In the genomic region with DNA sequence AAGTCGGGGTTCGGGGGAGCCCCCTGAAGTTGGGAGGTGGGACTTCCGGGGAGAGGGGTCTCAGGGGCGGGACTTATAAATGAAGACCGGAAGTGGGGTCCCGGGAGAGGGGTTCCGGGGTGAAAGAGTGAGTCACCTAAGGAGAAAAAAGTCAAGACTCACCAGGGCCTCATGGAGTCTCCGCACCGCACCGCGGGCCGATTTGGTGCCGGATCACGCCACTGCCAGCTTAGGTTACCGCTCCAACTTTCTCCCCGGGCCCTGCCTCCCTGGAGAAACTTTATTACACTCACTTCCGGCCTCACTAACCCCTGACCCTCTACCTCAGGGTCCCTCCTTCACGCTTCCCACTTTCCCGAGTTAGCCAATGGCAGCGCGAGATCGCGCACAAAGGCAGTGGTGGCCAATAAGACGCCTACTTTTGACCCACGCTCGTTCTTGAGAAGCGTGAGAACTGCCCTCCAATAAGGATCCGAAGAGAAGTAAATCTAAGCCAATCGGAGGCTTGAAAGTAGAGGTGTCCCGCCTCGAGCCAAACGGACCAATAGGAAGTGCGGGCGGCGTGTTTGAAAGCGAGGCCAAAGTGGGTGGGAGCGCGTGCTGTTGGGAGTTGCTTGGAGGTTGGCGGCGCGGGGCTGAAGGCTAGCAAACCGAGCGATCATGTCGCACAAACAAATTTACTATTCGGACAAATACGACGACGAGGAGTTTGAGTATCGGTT, we compare ENCODE assay signal across 1 cellular context.
A peak's percentile ranks its signal among the peaks of the same experiment; 100 is the strongest.
TF ChIP-seq lines count a peak whose summit lies in the region.

Gene CKS1B (plus strand): TSS at position 596 of the 722 bp plus-strand sequence. CDS start 65 bp downstream, at position 661.

TF ChIP-seq in HepG2, 621 proteins besides CTCF, POLR2A, EP300 and RAD21 (continued from another document and continues in another):
- TF ChIP-seq, protein P1, sequence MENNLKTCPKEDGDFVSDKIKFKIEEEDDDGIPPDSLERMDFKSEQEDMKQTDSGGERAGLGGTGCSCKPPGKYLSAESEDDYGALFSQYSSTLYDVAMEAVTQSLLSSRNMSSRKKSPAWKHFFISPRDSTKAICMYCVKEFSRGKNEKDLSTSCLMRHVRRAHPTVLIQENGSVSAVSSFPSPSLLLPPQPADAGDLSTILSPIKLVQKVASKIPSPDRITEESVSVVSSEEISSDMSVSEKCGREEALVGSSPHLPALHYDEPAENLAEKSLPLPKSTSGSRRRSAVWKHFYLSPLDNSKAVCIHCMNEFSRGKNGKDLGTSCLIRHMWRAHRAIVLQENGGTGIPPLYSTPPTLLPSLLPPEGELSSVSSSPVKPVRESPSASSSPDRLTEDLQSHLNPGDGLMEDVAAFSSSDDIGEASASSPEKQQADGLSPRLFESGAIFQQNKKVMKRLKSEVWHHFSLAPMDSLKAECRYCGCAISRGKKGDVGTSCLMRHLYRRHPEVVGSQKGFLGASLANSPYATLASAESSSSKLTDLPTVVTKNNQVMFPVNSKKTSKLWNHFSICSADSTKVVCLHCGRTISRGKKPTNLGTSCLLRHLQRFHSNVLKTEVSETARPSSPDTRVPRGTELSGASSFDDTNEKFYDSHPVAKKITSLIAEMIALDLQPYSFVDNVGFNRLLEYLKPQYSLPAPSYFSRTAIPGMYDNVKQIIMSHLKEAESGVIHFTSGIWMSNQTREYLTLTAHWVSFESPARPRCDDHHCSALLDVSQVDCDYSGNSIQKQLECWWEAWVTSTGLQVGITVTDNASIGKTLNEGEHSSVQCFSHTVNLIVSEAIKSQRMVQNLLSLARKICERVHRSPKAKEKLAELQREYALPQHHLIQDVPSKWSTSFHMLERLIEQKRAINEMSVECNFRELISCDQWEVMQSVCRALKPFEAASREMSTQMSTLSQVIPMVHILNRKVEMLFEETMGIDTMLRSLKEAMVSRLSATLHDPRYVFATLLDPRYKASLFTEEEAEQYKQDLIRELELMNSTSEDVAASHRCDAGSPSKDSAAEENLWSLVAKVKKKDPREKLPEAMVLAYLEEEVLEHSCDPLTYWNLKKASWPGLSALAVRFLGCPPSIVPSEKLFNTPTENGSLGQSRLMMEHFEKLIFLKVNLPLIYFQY (CRISPR knock-in tag; IDR thresholded peaks at IDR 0.05; ENCODE audit: borderline replicate concordance), result no peak
- TF ChIP-seq ZNF136 (CRISPR knock-in tag; IDR thresholded peaks at IDR 0.05; ENCODE audit: low read depth) (no peak), ETV5 (CRISPR knock-in tag; IDR thresholded peaks at IDR 0.05; ENCODE audit: borderline replicate concordance) (peak; percentile 58; the same call in 1 of the 2 replicates), PRPF4 (IDR thresholded peaks at IDR 0.05; ENCODE audit: low read depth, low read length, poor library complexity, severe bottlenecking) (no peak), STAG1 (CRISPR knock-in tag; IDR thresholded peaks at IDR 0.05) (no peak), REPIN1 (CRISPR knock-in tag; IDR thresholded peaks at IDR 0.05; ENCODE audit: borderline replicate concordance, low read depth) (peak; percentile 80; the same call in 1 of the 2 replicates), PHF5A (CRISPR knock-in tag; IDR thresholded peaks at IDR 0.05; ENCODE audit: low read depth, unreplicated experiment) (no peak), ZBTB4 (CRISPR knock-in tag; IDR thresholded peaks at IDR 0.05; ENCODE audit: borderline replicate concordance) (no peak), ZNF180 (CRISPR knock-in tag; IDR thresholded peaks at IDR 0.05; ENCODE audit: borderline replicate concordance, low read depth) (no peak), AFF4 (CRISPR knock-in tag; IDR thresholded peaks at IDR 0.05) (no peak), ZNF460 (CRISPR knock-in tag; IDR thresholded peaks at IDR 0.05; ENCODE audit: borderline replicate concordance) (no peak), ZSCAN12 (CRISPR knock-in tag; IDR thresholded peaks at IDR 0.05) (no peak; the same call in 1 of the 2 replicates), NCOA1 (CRISPR knock-in tag; IDR thresholded peaks at IDR 0.05) (no peak), ZSCAN25 (CRISPR knock-in tag; IDR thresholded peaks at IDR 0.05) (no peak), RFXAP (CRISPR knock-in tag; IDR thresholded peaks at IDR 0.05; ENCODE audit: borderline replicate concordance) (no peak), TBX3 (IDR thresholded peaks at IDR 0.05; ENCODE audit: borderline replicate concordance) (peak; percentile 56; the same call in 1 of the 2 replicates), ZSCAN30 (CRISPR knock-in tag; IDR thresholded peaks at IDR 0.05) (no peak), RFX5 (IDR thresholded peaks at IDR 0.05; ENCODE audit: low read depth, low read length) (peak; percentile 70), GATAD2A (CRISPR knock-in tag; IDR thresholded peaks at IDR 0.05) (no peak), TCF7L2 (IDR thresholded peaks at IDR 0.05; ENCODE audit: low read depth, low read length) (no peak), HMG20B (CRISPR knock-in tag; conservative IDR thresholded peaks at IDR 0.05) (no peak), RFX3 (CRISPR knock-in tag; IDR thresholded peaks at IDR 0.05) (no peak), MYC (CRISPR knock-in tag; IDR thresholded peaks at IDR 0.05; ENCODE audit: borderline replicate concordance) (peak; percentile 93), ZNF747 (CRISPR knock-in tag; IDR thresholded peaks at IDR 0.05; ENCODE audit: borderline replicate concordance) (peak; percentile 41; the same call in 1 of the 2 replicates), NFAT5 (CRISPR knock-in tag; IDR thresholded peaks at IDR 0.05) (no peak), ZFAT (CRISPR knock-in tag; conservative IDR thresholded peaks at IDR 0.05) (no peak), ZBTB7B (CRISPR knock-in tag; IDR thresholded peaks at IDR 0.05) (peak; percentile 49), ZNF703 (CRISPR knock-in tag; IDR thresholded peaks at IDR 0.05; ENCODE audit: borderline replicate concordance) (no peak), ZNF839 (CRISPR knock-in tag; IDR thresholded peaks at IDR 0.05; ENCODE audit: borderline replicate concordance) (no peak), ZNF720 (CRISPR knock-in tag; IDR thresholded peaks at IDR 0.05) (no peak)
- TF ChIP-seq, protein P2, sequence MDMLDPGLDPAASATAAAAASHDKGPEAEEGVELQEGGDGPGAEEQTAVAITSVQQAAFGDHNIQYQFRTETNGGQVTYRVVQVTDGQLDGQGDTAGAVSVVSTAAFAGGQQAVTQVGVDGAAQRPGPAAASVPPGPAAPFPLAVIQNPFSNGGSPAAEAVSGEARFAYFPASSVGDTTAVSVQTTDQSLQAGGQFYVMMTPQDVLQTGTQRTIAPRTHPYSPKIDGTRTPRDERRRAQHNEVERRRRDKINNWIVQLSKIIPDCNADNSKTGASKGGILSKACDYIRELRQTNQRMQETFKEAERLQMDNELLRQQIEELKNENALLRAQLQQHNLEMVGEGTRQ (IDR thresholded peaks at IDR 0.05; ENCODE audit: low read depth, low read length), result no peak
- TF ChIP-seq, protein P2 (CRISPR knock-in tag; IDR thresholded peaks at IDR 0.05; ENCODE audit: borderline replicate concordance), result 0 out of 2 replicates have a peak, but pooled peaks have one; percentile 16
- TF ChIP-seq, protein P3, sequence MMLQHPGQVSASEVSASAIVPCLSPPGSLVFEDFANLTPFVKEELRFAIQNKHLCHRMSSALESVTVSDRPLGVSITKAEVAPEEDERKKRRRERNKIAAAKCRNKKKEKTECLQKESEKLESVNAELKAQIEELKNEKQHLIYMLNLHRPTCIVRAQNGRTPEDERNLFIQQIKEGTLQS (CRISPR knock-in tag; IDR thresholded peaks at IDR 0.05), result no peak
- TF ChIP-seq, protein P4, sequence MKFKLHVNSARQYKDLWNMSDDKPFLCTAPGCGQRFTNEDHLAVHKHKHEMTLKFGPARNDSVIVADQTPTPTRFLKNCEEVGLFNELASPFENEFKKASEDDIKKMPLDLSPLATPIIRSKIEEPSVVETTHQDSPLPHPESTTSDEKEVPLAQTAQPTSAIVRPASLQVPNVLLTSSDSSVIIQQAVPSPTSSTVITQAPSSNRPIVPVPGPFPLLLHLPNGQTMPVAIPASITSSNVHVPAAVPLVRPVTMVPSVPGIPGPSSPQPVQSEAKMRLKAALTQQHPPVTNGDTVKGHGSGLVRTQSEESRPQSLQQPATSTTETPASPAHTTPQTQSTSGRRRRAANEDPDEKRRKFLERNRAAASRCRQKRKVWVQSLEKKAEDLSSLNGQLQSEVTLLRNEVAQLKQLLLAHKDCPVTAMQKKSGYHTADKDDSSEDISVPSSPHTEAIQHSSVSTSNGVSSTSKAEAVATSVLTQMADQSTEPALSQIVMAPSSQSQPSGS (CRISPR knock-in tag; IDR thresholded peaks at IDR 0.05), result no peak
